In genomic region chr13:35722438-35723060, GRCh38 we compare ENCODE assay signal across 1 cellular context.
TF ChIP-seq lines count a peak whose summit lies in the region.

No MANE protein-coding gene starts in this region.

TF ChIP-seq in SK-N-SH treated with all-trans-retinoic acid at 6 μM for 48 hours, 23 proteins besides CTCF, POLR2A, EP300 and RAD21 (continued from another document):
- no peak for TF ChIP-seq CREB5 (CRISPR knock-in tag; IDR thresholded peaks at IDR 0.05; ENCODE audit: low read depth)
